Comparison of ENCODE assay signal across 8 cellular contexts in the genomic region with DNA sequence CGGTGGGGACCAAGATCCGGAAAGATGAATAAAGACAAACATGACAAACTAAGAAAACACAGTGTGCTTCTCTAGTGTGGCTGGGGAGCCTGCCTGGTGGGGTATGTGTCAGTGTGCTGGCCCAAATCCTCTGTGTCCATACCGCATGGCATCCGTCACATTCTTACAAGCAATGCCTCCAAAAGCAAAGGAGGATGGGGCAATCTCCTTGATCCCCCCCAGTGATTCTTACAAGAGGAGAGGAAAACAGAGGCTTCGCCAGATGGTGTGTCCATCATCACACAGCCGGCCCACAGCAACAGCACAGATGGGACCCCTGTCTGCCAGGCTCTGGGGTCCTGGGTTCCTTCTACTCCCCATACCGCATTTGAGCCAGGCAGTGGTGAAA. TPM values are rescaled to one million over a fixed set of nuclear protein-coding genes. Genes with fewer than 3 reads are reported as not detected.
A peak's percentile ranks its signal among the peaks of the same experiment; 100 is the strongest.
DNase-seq lines count a peak whose midpoint lies in the region; ATAC-seq and TF ChIP-seq lines count a peak whose summit lies in the region.

No MANE protein-coding gene starts in this region.

- peak overlapping the region; percentile 69 for H3K27ac Mint-ChIP-seq in mesothelial cell of epicardium

- H3K27ac ChIP-seq in heart right ventricle (peak overlapping the region; percentile 70 to 97 (median 88)), breast epithelium (peak overlapping the region; percentile 93 to 94)

- TF ChIP-seq CTCF in heart right ventricle (IDR thresholded peaks at IDR 0.05) (no peak), breast epithelium (IDR thresholded peaks at IDR 0.05) (no peak), mesothelial cell of epicardium (IDR thresholded peaks at IDR 0.05; ENCODE audit: unreplicated experiment) (no peak)

- no peak for TF ChIP-seq POLR2A in breast epithelium (IDR thresholded peaks at IDR 0.05)

- H3K4me3 ChIP-seq in heart right ventricle (peak overlapping the region; percentile 50 to 79 (median 65)), breast epithelium (peak overlapping the region; percentile 56 to 76 (median 67))

- H3K27me3 ChIP-seq in heart right ventricle, result no peaks in the 10 kb centered on the region
- H3K27me3 ChIP-seq in breast epithelium, result no peaks in the 10 kb centered on the region

- ATAC-seq in heart right ventricle, result peak in 3 of 8 donors; percentile 2 to 11 (median 4)
- ATAC-seq in Right ventricle myocardium inferior, result no peak
- ATAC-seq in GM21528 (IDR thresholded peaks at IDR 0.05; ENCODE audit: low FRiP score, unreplicated experiment), result no peak
- no peak for ATAC-seq in GM21619 (IDR thresholded peaks at IDR 0.05; ENCODE audit: unreplicated experiment)

- H3K9me3 ChIP-seq in heart right ventricle (no peaks in the 10 kb centered on the region), breast epithelium (no peaks in the 10 kb centered on the region)

- DNase-seq in heart right ventricle (no peak), Right ventricle myocardium inferior (ENCODE audit: missing footprints) (no peak), breast epithelium (ENCODE audit: low spot score in 2 of 2) (no peak), mesothelial cell of epicardium (ENCODE audit: low spot score in 2 of 2, unreplicated experiment in 2 of 2) (no peak), NCI-H748 (lab: John Stamatoyannopoulos, UW; ENCODE audit: unreplicated experiment) (no peak), OCI-M2 (lab: John Stamatoyannopoulos, UW; ENCODE audit: unreplicated experiment) (no peak)

- H3K4me3 Mint-ChIP-seq in mesothelial cell of epicardium, result peak overlapping the region; percentile 76

- H3K36me3 ChIP-seq in heart right ventricle, result peaks cover 0 to 24% (median 0%) of the 10 kb centered on the region in 9 donors
- H3K36me3 ChIP-seq in breast epithelium, result no peaks in the 10 kb centered on the region

- H3K4me1 ChIP-seq in heart right ventricle, result peaks cover 11 to 42% (median 30%) of the 10 kb centered on the region in 9 donors
- peaks cover 11 to 24% of the 10 kb centered on the region in 2 donors for H3K4me1 ChIP-seq in breast epithelium

- no peaks in the 10 kb centered on the region for H3K9me3 Mint-ChIP-seq in mesothelial cell of epicardium

- 43 to 46% methylated on average over 7 of the region's 7 CpGs for WGBS in heart right ventricle, 2 donors

- H3K4me1 Mint-ChIP-seq in mesothelial cell of epicardium, result peaks cover 22% of the 10 kb centered on the region

- intact Hi-C loops in heart right ventricle (cut with DNase I), result loop anchor here in 3 of 10 donors (5.0 to 10.0 kb wide), 4 partner anchors 54 to 74 kb away; a partner anchor contains a TSS
- intact Hi-C loops in Right ventricle myocardium inferior (cut with DNase I), result loop anchor here (2.0 to 10.0 kb wide), 3 partner anchors 26 to 412 kb away; a partner anchor contains a TSS
- intact Hi-C loops in breast epithelium (cut with DNase I; ENCODE audit: low total_unique reads), result no loop called here

- H3K27me3 Mint-ChIP-seq in mesothelial cell of epicardium (ENCODE audit: low read depth), result no peaks in the 10 kb centered on the region

- peaks cover 4% of the 10 kb centered on the region for H3K36me3 Mint-ChIP-seq in mesothelial cell of epicardium

RNA-seq across cellular contexts. Expression of a gene that starts 0.6 kb away (rescaled TPM):
- 10 to 100 TPM; 18.6 to 36.2 (median 27.9) TPM for total RNA-seq in heart right ventricle
- 10 to 100 TPM; 40.7 to 62.3 TPM for polyA plus RNA-seq in heart right ventricle
- 33.7 TPM for total RNA-seq in Right ventricle myocardium inferior
- total RNA-seq in breast epithelium, result 100 to 1,000 TPM in 1 of 3 donors, 10 to 100 TPM in 2; 59.6 to 119 (median 90.6) TPM
- total RNA-seq in mesothelial cell of epicardium, result 28.8 to 30.2 TPM (median 29.6 TPM) in 3 replicates

RNA-seq across cellular contexts. Expression of a gene that starts 13.7 kb away (rescaled TPM):
- total RNA-seq in heart right ventricle, result 1 to 10 TPM in 4 of 10 donors, under 1 TPM in 6; 0.16 to 2.3 (median 0.92) TPM
- polyA plus RNA-seq in heart right ventricle, result 1 to 10 TPM; 1.3 to 1.6 TPM
- 0.78 TPM for total RNA-seq in Right ventricle myocardium inferior
- 10 to 100 TPM; 11.5 to 22.0 (median 11.7) TPM for total RNA-seq in breast epithelium
- 22.1 to 24.1 TPM (median 23.6 TPM) in 3 replicates for total RNA-seq in mesothelial cell of epicardium

RNA-seq across cellular contexts. Expression of a gene that starts 17.3 kb away (rescaled TPM):
- total RNA-seq in heart right ventricle, result 10 to 100 TPM; 49.5 to 76.5 (median 65.4) TPM
- polyA plus RNA-seq in heart right ventricle, result 10 to 100 TPM; 58.0 to 92.1 TPM
- total RNA-seq in Right ventricle myocardium inferior, result 67.5 TPM
- 10 to 100 TPM; 33.6 to 52.4 (median 44.6) TPM for total RNA-seq in breast epithelium
- 39.8 to 42.3 TPM (median 40.5 TPM) in 3 replicates for total RNA-seq in mesothelial cell of epicardium

RNA-seq across cellular contexts. Expression of a gene that starts 25.9 kb away (rescaled TPM):
- total RNA-seq in heart right ventricle (10 to 100 TPM; 13.8 to 25.0 (median 18.0) TPM), Right ventricle myocardium inferior (19.1 TPM), breast epithelium (10 to 100 TPM; 34.1 to 73.1 (median 56.5) TPM), mesothelial cell of epicardium (32.1 to 34.8 TPM (median 32.3 TPM) in 3 replicates)
- polyA plus RNA-seq in heart right ventricle, result 10 to 100 TPM; 23.2 to 69.3 TPM

RNA-seq across cellular contexts. Expression of a gene that starts 35.9 kb away (rescaled TPM):
- 1 to 10 TPM in 6 of 10 donors, under 1 TPM in 4; 0.45 to 2.0 (median 1.4) TPM for total RNA-seq in heart right ventricle
- polyA plus RNA-seq in heart right ventricle, result under 1 TPM; 0.54 to 0.95 TPM
- total RNA-seq in Right ventricle myocardium inferior, result 0.57 TPM
- 1 to 10 TPM in 2 of 3 donors, under 1 TPM in 1; 0.64 to 2.8 (median 2.0) TPM for total RNA-seq in breast epithelium
- 8.2 to 9.2 TPM (median 8.3 TPM) in 3 replicates for total RNA-seq in mesothelial cell of epicardium
